In genomic region chr11:83054001-83054400, GRCh38 we compare ENCODE assay signal across 10 cellular contexts. TPM values are rescaled to one million over a fixed set of nuclear protein-coding genes. Genes with fewer than 3 reads are reported as not detected.
DNase-seq lines count a peak whose midpoint lies in the region; ATAC-seq and TF ChIP-seq lines count a peak whose summit lies in the region.
"Had no signal": no experiment of that assay in that cellular context is flagged by ENCODE, and none has a peak within 500 bp of the region (broad histone marks: within the 10 kb centered on the region; RNA-seq: fewer than 3 reads in every experiment).

No MANE protein-coding gene starts in this region.

- TF ChIP-seq CTCF in fibroblast of villous mesenchyme (IDR thresholded peaks at IDR 0.05; ENCODE audit: insufficient read depth, low read depth, low read length) = no peak

- peak; percentile 57 for ATAC-seq in GM18517 (IDR thresholded peaks at IDR 0.05; ENCODE audit: unreplicated experiment)
- ATAC-seq in GM21576 (IDR thresholded peaks at IDR 0.05; ENCODE audit: unreplicated experiment) = peak; percentile 58
- peak; percentile 48 for ATAC-seq in HG03558 (IDR thresholded peaks at IDR 0.05; ENCODE audit: extremely low read depth, unreplicated experiment)

- peak; percentile 27 for DNase-seq in fibroblast of villous mesenchyme (ENCODE audit: low read depth)
- no peak for DNase-seq in posterior vena cava (ENCODE audit: low spot score)
- DNase-seq in central memory CD4-positive, alpha-beta T cell = no peak
- no peak for DNase-seq in UCSD-AML1 (lab: John Stamatoyannopoulos, UW; ENCODE audit: unreplicated experiment)
- no peak for DNase-seq in RPMI8226
- DNase-seq: T-cell had no signal

- intact Hi-C loops in posterior vena cava (cut with DNase I) = no loop called here

- no peak overlapping the region for H3K4me3 ChIP-seq in fibroblast of villous mesenchyme (ENCODE audit: low read depth, low read length)
- H3K4me3 ChIP-seq: ascending aorta had no signal

RNA-seq across cellular contexts. Expression of gene RAB30, which starts 17.7 kb away (rescaled TPM):
- total RNA-seq in fibroblast of villous mesenchyme (11.3 and 12.5 TPM in 2 replicates), posterior vena cava (10 to 100 TPM; 22.1 to 27.9 TPM)
